ENCODE assay signal across 18 cellular contexts in genomic region chr4:174394915-174395314, GRCh38.
DNase-seq lines count a peak whose midpoint lies in the region; ATAC-seq and TF ChIP-seq lines count a peak whose summit lies in the region.
"Had no signal": no experiment of that assay in that cellular context is flagged by ENCODE, and none has a peak within 500 bp of the region (broad histone marks: within the 10 kb centered on the region; RNA-seq: fewer than 3 reads in every experiment).

No MANE protein-coding gene starts in this region.

- intact Hi-C loops in activated CD8-positive, alpha-beta T cell treated with anti-CD3 and anti-CD28 coated beads for 36 hours (cut with micrococcal nuclease): no loop called here
- intact Hi-C loops in sciatic nerve (cut with DNase I): no loop called here

- H3K36me3 Mint-ChIP-seq in activated CD8-positive, alpha-beta T cell treated with anti-CD3 and anti-CD28 coated beads for 36 hours (ENCODE audit: low read depth): peaks cover 2% of the 10 kb centered on the region
- no peaks in the 10 kb centered on the region for H3K36me3 Mint-ChIP-seq in activated CD8-positive, alpha-beta T cell treated with anti-CD3 and anti-CD28 coated beads, Interleukin-2, amount 10 ng/mL, durations not matched to agents 7 days and 5 days (ENCODE audit: low read depth)

- peaks cover 2% of the 10 kb centered on the region for H3K27me3 Mint-ChIP-seq in activated CD8-positive, alpha-beta T cell treated with anti-CD3 and anti-CD28 coated beads for 36 hours
- H3K27me3 Mint-ChIP-seq in activated CD8-positive, alpha-beta T cell treated with anti-CD3 and anti-CD28 coated beads, Interleukin-2, amount 10 ng/mL, durations not matched to agents 7 days and 5 days (ENCODE audit: low read depth): peaks cover 2% of the 10 kb centered on the region

- CTCF ChIA-PET in activated CD8-positive, alpha-beta T cell treated with anti-CD3 and anti-CD28 coated beads for 36 hours (lab: Charles Lee): no interaction called here
- CTCF ChIA-PET in activated CD8-positive, alpha-beta T cell treated with anti-CD3 and anti-CD28 coated beads, Interleukin-2, amount 10 ng/mL, durations not matched to agents 7 days and 5 days (lab: Charles Lee): no interaction called here

- H3K27ac Mint-ChIP-seq in activated CD8-positive, alpha-beta T cell treated with anti-CD3 and anti-CD28 coated beads for 36 hours: peak overlapping the region; percentile 16
- H3K27ac Mint-ChIP-seq in activated CD8-positive, alpha-beta T cell treated with anti-CD3 and anti-CD28 coated beads, Interleukin-2, amount 10 ng/mL, durations not matched to agents 7 days and 5 days: no peak overlapping the region
- H3K27ac Mint-ChIP-seq: nephron progenitor cell had no signal

- no peak for TF ChIP-seq CTCF in activated CD8-positive, alpha-beta T cell treated with anti-CD3 and anti-CD28 coated beads for 36 hours (IDR thresholded peaks at IDR 0.05)

- no peaks in the 10 kb centered on the region for H3K9me3 Mint-ChIP-seq in activated CD8-positive, alpha-beta T cell treated with anti-CD3 and anti-CD28 coated beads for 36 hours
- no peaks in the 10 kb centered on the region for H3K9me3 Mint-ChIP-seq in activated CD8-positive, alpha-beta T cell treated with anti-CD3 and anti-CD28 coated beads, Interleukin-2, amount 10 ng/mL, durations not matched to agents 7 days and 5 days (ENCODE audit: insufficient read depth)
- H3K9me3 Mint-ChIP-seq: nephron progenitor cell had no signal

- peaks cover 6% of the 10 kb centered on the region for H3K4me1 Mint-ChIP-seq in activated CD8-positive, alpha-beta T cell treated with anti-CD3 and anti-CD28 coated beads for 36 hours (ENCODE audit: low read depth)
- H3K4me1 Mint-ChIP-seq in activated CD8-positive, alpha-beta T cell treated with anti-CD3 and anti-CD28 coated beads, Interleukin-2, amount 10 ng/mL, durations not matched to agents 7 days and 5 days (ENCODE audit: low read depth): peaks cover 2% of the 10 kb centered on the region
- H3K4me1 Mint-ChIP-seq: nephron progenitor cell had no signal

- peak; percentile 56 for ATAC-seq in activated CD8-positive, alpha-beta T cell treated with anti-CD3 and anti-CD28 coated beads for 36 hours
- ATAC-seq in activated CD8-positive, alpha-beta T cell treated with anti-CD3 and anti-CD28 coated beads, Interleukin-2, amount 10 ng/mL, durations not matched to agents 7 days and 5 days: no peak
- ATAC-seq in sciatic nerve: no peak
- ATAC-seq: left lobe of liver had no signal

- H3K4me3 Mint-ChIP-seq in activated CD8-positive, alpha-beta T cell treated with anti-CD3 and anti-CD28 coated beads for 36 hours: peak overlapping the region; percentile 10
- no peak overlapping the region for H3K4me3 Mint-ChIP-seq in activated CD8-positive, alpha-beta T cell treated with anti-CD3 and anti-CD28 coated beads, Interleukin-2, amount 10 ng/mL, durations not matched to agents 7 days and 5 days
- H3K4me3 Mint-ChIP-seq: nephron progenitor cell had no signal

- POLR2A ChIA-PET in activated CD8-positive, alpha-beta T cell treated with anti-CD3 and anti-CD28 coated beads for 36 hours (lab: Charles Lee): no interaction called here
- POLR2A ChIA-PET in activated CD8-positive, alpha-beta T cell treated with anti-CD3 and anti-CD28 coated beads, Interleukin-2, amount 10 ng/mL, durations not matched to agents 7 days and 5 days (lab: Charles Lee): no interaction called here

- DNase-seq in activated CD8-positive, alpha-beta T cell treated with anti-CD3 and anti-CD28 coated beads for 36 hours: no peak
- DNase-seq in activated CD8-positive, alpha-beta T cell treated with anti-CD3 and anti-CD28 coated beads, Interleukin-2, amount 10 ng/mL, durations not matched to agents 7 days and 5 days: no peak
- DNase-seq in RPMI7951 (ENCODE audit: low read depth) (peak; percentile 4), fibroblast of gingiva (ENCODE audit: low read depth) (peak; percentile 38), stromal cell of bone marrow (ENCODE audit: low read depth) (peak; percentile 65), NCI-H1417 (lab: John Stamatoyannopoulos, UW) (no peak), sciatic nerve (ENCODE audit: low spot score) (no peak), SKM-1 treated with dmso at 0.1 percent for 144 hours (lab: John Stamatoyannopoulos, UW; ENCODE audit: unreplicated experiment) (no peak)
- DNase-seq: activated CD4-positive, alpha-beta T cell treated with anti-CD3 and anti-CD28 coated beads, Interleukin-2, amount 50 U/mL, for 48 hours; activated gamma-delta T cell treated with Interleukin-2 at 50 U/mL for 16 hours; cerebellar nuclear complex; foreskin melanocyte; NCI-H2081 treated with DMSO at 0.1 percent for 48 hours; nephron progenitor cell; NK-92 treated with Interleukin-12 subunit alpha and Interleukin-12 subunit beta, amount 100 ng/mL, for 24 hours; T-helper 1 cell; trophoblast cell had no signal

Comparison
In these comparisons a context has a peak if more than half of its experiments do, and no peak if none do; other contexts are left out.
1. DNase-seq: peak in RPMI7951 (single experiment), fibroblast of gingiva (single experiment) and stromal cell of bone marrow (single experiment); none in activated CD8-positive, alpha-beta T cell treated with anti-CD3 and anti-CD28 coated beads for 36 hours (single experiment), activated CD8-positive, alpha-beta T cell treated with anti-CD3 and anti-CD28 coated beads, Interleukin-2, amount 10 ng/mL, durations not matched to agents 7 days and 5 days (single experiment), NCI-H1417 (0 of 3), sciatic nerve (single experiment) and SKM-1 treated with dmso at 0.1 percent for 144 hours (single experiment).